ENCODE assay signal across 1 cellular context in the genomic region with DNA sequence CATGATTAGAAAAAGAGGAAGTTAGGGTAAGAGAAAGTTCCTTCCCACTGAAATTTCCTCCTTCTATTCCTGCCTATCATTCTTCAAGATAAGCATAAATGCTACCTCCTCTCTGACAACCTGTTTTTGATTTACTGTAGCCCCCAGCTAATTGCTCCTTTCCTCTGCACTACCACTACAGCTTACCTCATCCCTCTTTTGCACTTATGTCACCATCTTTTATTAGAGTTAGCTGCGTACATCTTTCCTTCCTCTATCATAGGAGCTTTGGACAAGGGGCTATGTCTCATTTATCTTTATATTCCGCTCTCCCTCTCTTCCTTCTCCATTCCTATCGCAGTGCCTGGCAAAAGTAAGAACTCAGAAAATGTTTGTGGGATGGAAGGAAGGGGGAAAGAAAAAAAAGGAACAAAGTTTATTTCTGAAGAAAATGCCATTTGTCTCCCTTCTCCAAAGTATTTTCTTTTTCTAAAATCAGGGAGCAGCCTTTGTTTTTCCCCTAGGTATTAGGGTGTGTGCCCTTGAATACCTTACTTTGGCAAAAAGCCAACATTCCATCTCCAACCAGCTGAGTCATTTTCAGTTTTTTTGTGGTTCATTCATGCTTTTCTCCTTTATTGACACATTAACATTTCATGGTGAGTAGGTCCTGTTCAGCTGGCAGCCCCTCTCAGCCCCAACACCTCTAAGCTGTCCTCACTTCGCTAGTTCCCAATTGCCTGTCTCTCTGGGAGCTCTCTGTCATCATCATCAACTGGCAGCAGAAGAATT.
TF ChIP-seq lines count a peak whose summit lies in the region.

No MANE protein-coding gene starts in this region.

TF ChIP-seq in HEK293, 187 proteins besides CTCF, POLR2A, EP300 and RAD21 (continued from another document and continues in another):
- TF ChIP-seq AEBP2 (tag by site-specific recombination; IDR thresholded peaks at IDR 0.05; ENCODE audit: borderline replicate concordance) = no peak
- TF ChIP-seq, protein P1, sequence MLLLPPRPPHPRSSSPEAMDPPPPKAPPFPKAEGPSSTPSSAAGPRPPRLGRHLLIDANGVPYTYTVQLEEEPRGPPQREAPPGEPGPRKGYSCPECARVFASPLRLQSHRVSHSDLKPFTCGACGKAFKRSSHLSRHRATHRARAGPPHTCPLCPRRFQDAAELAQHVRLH (tag by site-specific recombination; IDR thresholded peaks at IDR 0.05) = peak; percentile 83
- peak; percentile 54; the same call in 1 of the 2 replicates for TF ChIP-seq KLF10 (tag by site-specific recombination; IDR thresholded peaks at IDR 0.05)
- TF ChIP-seq, protein P2, sequence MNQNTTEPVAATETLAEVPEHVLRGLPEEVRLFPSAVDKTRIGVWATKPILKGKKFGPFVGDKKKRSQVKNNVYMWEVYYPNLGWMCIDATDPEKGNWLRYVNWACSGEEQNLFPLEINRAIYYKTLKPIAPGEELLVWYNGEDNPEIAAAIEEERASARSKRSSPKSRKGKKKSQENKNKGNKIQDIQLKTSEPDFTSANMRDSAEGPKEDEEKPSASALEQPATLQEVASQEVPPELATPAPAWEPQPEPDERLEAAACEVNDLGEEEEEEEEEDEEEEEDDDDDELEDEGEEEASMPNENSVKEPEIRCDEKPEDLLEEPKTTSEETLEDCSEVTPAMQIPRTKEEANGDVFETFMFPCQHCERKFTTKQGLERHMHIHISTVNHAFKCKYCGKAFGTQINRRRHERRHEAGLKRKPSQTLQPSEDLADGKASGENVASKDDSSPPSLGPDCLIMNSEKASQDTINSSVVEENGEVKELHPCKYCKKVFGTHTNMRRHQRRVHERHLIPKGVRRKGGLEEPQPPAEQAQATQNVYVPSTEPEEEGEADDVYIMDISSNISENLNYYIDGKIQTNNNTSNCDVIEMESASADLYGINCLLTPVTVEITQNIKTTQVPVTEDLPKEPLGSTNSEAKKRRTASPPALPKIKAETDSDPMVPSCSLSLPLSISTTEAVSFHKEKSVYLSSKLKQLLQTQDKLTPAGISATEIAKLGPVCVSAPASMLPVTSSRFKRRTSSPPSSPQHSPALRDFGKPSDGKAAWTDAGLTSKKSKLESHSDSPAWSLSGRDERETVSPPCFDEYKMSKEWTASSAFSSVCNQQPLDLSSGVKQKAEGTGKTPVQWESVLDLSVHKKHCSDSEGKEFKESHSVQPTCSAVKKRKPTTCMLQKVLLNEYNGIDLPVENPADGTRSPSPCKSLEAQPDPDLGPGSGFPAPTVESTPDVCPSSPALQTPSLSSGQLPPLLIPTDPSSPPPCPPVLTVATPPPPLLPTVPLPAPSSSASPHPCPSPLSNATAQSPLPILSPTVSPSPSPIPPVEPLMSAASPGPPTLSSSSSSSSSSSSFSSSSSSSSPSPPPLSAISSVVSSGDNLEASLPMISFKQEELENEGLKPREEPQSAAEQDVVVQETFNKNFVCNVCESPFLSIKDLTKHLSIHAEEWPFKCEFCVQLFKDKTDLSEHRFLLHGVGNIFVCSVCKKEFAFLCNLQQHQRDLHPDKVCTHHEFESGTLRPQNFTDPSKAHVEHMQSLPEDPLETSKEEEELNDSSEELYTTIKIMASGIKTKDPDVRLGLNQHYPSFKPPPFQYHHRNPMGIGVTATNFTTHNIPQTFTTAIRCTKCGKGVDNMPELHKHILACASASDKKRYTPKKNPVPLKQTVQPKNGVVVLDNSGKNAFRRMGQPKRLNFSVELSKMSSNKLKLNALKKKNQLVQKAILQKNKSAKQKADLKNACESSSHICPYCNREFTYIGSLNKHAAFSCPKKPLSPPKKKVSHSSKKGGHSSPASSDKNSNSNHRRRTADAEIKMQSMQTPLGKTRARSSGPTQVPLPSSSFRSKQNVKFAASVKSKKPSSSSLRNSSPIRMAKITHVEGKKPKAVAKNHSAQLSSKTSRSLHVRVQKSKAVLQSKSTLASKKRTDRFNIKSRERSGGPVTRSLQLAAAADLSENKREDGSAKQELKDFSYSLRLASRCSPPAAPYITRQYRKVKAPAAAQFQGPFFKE (tag by site-specific recombination; IDR thresholded peaks at IDR 0.05; ENCODE audit: borderline replicate concordance) = no peak
- no peak for TF ChIP-seq ZNF138 (tag by site-specific recombination; IDR thresholded peaks at IDR 0.05; ENCODE audit: borderline replicate concordance)
- 0 out of 2 replicates have a peak, but pooled peaks have one; percentile 23 for TF ChIP-seq KLF8 (tag by site-specific recombination; IDR thresholded peaks at IDR 0.05)
- TF ChIP-seq ZNF24 (tag by site-specific recombination; IDR thresholded peaks at IDR 0.05) = 0 out of 2 replicates have a peak, but pooled peaks have one; percentile 9
- TF ChIP-seq ZNF18 (tag by site-specific recombination; IDR thresholded peaks at IDR 0.05) = no peak
- no peak for TF ChIP-seq ZNF473 (tag by site-specific recombination; IDR thresholded peaks at IDR 0.05)
- TF ChIP-seq ZNF391 (tag by site-specific recombination; IDR thresholded peaks at IDR 0.05; ENCODE audit: borderline replicate concordance, low read depth) = no peak
- TF ChIP-seq SCRT1 (tag by site-specific recombination; IDR thresholded peaks at IDR 0.05; ENCODE audit: borderline replicate concordance) = peak; percentile 44; the same call in 1 of the 2 replicates
- TF ChIP-seq ZNF558 (tag by site-specific recombination; IDR thresholded peaks at IDR 0.05) = peak; percentile 22; the same call in 1 of the 2 replicates
- TF ChIP-seq ZNF747 (tag by site-specific recombination; IDR thresholded peaks at IDR 0.05) = no peak
- TF ChIP-seq ZNF629 (tag by site-specific recombination; IDR thresholded peaks at IDR 0.05) = peak; percentile 91
- no peak for TF ChIP-seq ZNF19 (tag by site-specific recombination; IDR thresholded peaks at IDR 0.05; ENCODE audit: low read depth)
- TF ChIP-seq ZNF274 (IDR thresholded peaks at IDR 0.05; ENCODE audit: low read length) = no peak
- TF ChIP-seq ZNF274 (tag by site-specific recombination; IDR thresholded peaks at IDR 0.05; ENCODE audit: borderline replicate concordance) = no peak
- TF ChIP-seq ZNF560 (tag by site-specific recombination; IDR thresholded peaks at IDR 0.05; ENCODE audit: borderline replicate concordance) = no peak
- TF ChIP-seq, protein P3, sequence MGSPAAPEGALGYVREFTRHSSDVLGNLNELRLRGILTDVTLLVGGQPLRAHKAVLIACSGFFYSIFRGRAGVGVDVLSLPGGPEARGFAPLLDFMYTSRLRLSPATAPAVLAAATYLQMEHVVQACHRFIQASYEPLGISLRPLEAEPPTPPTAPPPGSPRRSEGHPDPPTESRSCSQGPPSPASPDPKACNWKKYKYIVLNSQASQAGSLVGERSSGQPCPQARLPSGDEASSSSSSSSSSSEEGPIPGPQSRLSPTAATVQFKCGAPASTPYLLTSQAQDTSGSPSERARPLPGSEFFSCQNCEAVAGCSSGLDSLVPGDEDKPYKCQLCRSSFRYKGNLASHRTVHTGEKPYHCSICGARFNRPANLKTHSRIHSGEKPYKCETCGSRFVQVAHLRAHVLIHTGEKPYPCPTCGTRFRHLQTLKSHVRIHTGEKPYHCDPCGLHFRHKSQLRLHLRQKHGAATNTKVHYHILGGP (tag by site-specific recombination; IDR thresholded peaks at IDR 0.05) = no peak
- no peak for TF ChIP-seq KLF17 (tag by site-specific recombination; IDR thresholded peaks at IDR 0.05)
- TF ChIP-seq ZNF776 (tag by site-specific recombination; IDR thresholded peaks at IDR 0.05; ENCODE audit: borderline replicate concordance) = no peak
- peak; percentile 83 for TF ChIP-seq ATF2 (tag by site-specific recombination; IDR thresholded peaks at IDR 0.05; ENCODE audit: low read depth)
- TF ChIP-seq ZNF76 (tag by site-specific recombination; IDR thresholded peaks at IDR 0.05; ENCODE audit: borderline replicate concordance, low read depth) = no peak
- TF ChIP-seq ZNF140 (tag by site-specific recombination; IDR thresholded peaks at IDR 0.05) = peak; percentile 52; the same call in 1 of the 2 replicates
- no peak for TF ChIP-seq ZNF48 (tag by site-specific recombination; IDR thresholded peaks at IDR 0.05)
- TF ChIP-seq SP3 (tag by site-specific recombination; IDR thresholded peaks at IDR 0.05) = 0 out of 2 replicates have a peak, but pooled peaks have one; percentile 16
- no peak for TF ChIP-seq ZNF133 (tag by site-specific recombination; IDR thresholded peaks at IDR 0.05)
- TF ChIP-seq, protein P4, sequence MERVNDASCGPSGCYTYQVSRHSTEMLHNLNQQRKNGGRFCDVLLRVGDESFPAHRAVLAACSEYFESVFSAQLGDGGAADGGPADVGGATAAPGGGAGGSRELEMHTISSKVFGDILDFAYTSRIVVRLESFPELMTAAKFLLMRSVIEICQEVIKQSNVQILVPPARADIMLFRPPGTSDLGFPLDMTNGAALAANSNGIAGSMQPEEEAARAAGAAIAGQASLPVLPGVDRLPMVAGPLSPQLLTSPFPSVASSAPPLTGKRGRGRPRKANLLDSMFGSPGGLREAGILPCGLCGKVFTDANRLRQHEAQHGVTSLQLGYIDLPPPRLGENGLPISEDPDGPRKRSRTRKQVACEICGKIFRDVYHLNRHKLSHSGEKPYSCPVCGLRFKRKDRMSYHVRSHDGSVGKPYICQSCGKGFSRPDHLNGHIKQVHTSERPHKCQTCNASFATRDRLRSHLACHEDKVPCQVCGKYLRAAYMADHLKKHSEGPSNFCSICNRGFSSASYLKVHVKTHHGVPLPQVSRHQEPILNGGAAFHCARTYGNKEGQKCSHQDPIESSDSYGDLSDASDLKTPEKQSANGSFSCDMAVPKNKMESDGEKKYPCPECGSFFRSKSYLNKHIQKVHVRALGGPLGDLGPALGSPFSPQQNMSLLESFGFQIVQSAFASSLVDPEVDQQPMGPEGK (tag by site-specific recombination; IDR thresholded peaks at IDR 0.05) = peak; percentile 72; the same call in 1 of the 2 replicates
- TF ChIP-seq ZFP37 (tag by site-specific recombination; IDR thresholded peaks at IDR 0.05) = peak; percentile 67; the same call in 1 of the 2 replicates
- no peak for TF ChIP-seq ZNF433 (tag by site-specific recombination; IDR thresholded peaks at IDR 0.05; ENCODE audit: low read depth)
- TF ChIP-seq ZNF2 (tag by site-specific recombination; IDR thresholded peaks at IDR 0.05) = peak; percentile 55; the same call in 1 of the 2 replicates
- no peak for TF ChIP-seq ZNF791 (tag by site-specific recombination; IDR thresholded peaks at IDR 0.05)
- TF ChIP-seq SETDB1 (IDR thresholded peaks at IDR 0.05; ENCODE audit: insufficient read length, low read length) = no peak
- TF ChIP-seq HOXC10 (CRISPR knock-in tag; IDR thresholded peaks at IDR 0.05) = no peak
- no peak for TF ChIP-seq ZIC2 (tag by site-specific recombination; IDR thresholded peaks at IDR 0.05)
- no peak for TF ChIP-seq ZBTB7A (tag by site-specific recombination; IDR thresholded peaks at IDR 0.05; ENCODE audit: low read depth)
- peak; percentile 33; the same call in 1 of the 2 replicates for TF ChIP-seq ZFHX2 (tag by site-specific recombination; conservative IDR thresholded peaks at IDR 0.05)
- TF ChIP-seq, protein P5, sequence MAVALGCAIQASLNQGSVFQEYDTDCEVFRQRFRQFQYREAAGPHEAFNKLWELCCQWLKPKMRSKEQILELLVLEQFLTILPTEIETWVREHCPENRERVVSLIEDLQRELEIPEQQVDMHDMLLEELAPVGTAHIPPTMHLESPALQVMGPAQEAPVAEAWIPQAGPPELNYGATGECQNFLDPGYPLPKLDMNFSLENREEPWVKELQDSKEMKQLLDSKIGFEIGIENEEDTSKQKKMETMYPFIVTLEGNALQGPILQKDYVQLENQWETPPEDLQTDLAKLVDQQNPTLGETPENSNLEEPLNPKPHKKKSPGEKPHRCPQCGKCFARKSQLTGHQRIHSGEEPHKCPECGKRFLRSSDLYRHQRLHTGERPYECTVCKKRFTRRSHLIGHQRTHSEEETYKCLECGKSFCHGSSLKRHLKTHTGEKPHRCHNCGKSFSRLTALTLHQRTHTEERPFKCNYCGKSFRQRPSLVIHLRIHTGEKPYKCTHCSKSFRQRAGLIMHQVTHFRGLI (tag by site-specific recombination; IDR thresholded peaks at IDR 0.05) = no peak
- peak; percentile 67 for TF ChIP-seq SCRT2 (tag by site-specific recombination; IDR thresholded peaks at IDR 0.05)
